In the genomic region with DNA sequence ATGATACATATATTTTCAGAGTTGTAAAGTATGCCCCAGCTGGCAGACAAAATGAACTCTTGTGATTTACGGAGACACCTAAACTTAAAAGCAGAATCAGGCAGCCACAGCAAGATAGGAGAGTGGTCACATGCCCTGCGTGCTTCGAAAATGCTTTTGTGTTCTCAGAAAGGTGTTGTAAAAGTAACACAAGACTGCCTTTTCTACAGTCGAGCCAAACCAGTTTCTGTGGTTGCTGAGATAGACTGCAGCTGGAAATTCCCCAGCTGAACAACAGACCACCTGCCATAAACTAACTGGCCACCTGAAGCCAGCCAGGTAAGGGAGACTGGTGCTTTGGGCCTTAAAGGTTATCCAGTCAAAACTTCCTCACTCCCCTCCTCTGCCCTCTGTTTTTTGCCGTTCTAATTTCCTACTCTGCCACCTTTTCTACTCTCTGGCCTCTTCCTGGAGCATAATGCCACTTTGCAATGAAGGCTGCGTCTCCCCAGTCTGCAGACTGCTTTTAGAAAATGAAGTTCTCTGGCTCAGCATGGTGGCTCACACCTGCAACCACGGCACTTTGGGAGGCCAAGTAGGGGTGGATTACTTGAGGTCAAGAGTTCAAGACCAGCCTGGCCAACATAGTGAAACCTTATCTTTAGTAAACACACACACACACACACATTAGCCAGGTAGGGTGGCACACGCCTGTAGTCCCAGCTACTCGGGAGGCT, we compare ENCODE assay signal across 17 cellular contexts.
"Had no signal": no experiment of that assay in that cellular context is flagged by ENCODE, and none has a peak within 500 bp of the region (broad histone marks: within the 10 kb centered on the region; RNA-seq: fewer than 3 reads in every experiment).

No MANE protein-coding gene starts in this region.

- H3K9me3 ChIP-seq: left lung, tibial artery, uterus had no signal

- H3K4me1 ChIP-seq: heart right ventricle, left lung, tibial artery, uterus had no signal

- H3K27me3 ChIP-seq: brain microvascular endothelial cell, heart right ventricle, left lung, tibial artery, uterus had no signal

- H3K27ac Mint-ChIP-seq: naive thymus-derived CD4-positive, alpha-beta T cell; stimulated activated memory B cell treated with anti-CD40 and anti-IgM and Interleukin-4, amounts not matched to agents 10 μg/mL and 1 μg/mL and 100 μg/mL, for 72 hours had no signal

- H3K27me3 Mint-ChIP-seq: naive thymus-derived CD4-positive, alpha-beta T cell; stimulated activated memory B cell treated with anti-CD40 and anti-IgM and Interleukin-4, amounts not matched to agents 10 μg/mL and 1 μg/mL and 100 μg/mL, for 72 hours had no signal

- H3K4me3 Mint-ChIP-seq: naive thymus-derived CD4-positive, alpha-beta T cell; stimulated activated memory B cell treated with anti-CD40 and anti-IgM and Interleukin-4, amounts not matched to agents 10 μg/mL and 1 μg/mL and 100 μg/mL, for 72 hours had no signal

- DNase-seq: activated CD4-positive, alpha-beta T cell treated with anti-CD3 and anti-CD28 coated beads, Interleukin-2, amount 50 U/mL, for 1 hour; activated CD8-positive, alpha-beta memory T cell treated with anti-CD3 and anti-CD28 coated beads for 24 hours; activated naive CD4-positive, alpha-beta T cell; anterior cingulate cortex; brain microvascular endothelial cell; effector CD8-positive, alpha-beta T cell; heart right ventricle; left lung; mucosa of descending colon; naive thymus-derived CD4-positive, alpha-beta T cell; stimulated activated CD4-positive, alpha-beta T cell treated with anti-CD3 and anti-CD28 coated beads, Interleukin-2, amount 100 ng/mL, for 48 hours; T-helper 9 cell; tibial artery; uterus had no signal

- H3K27ac ChIP-seq: brain microvascular endothelial cell, epithelial cell of prostate, heart right ventricle, left lung, tibial artery, uterus had no signal

- H3K4me1 Mint-ChIP-seq: naive thymus-derived CD4-positive, alpha-beta T cell; stimulated activated memory B cell treated with anti-CD40 and anti-IgM and Interleukin-4, amounts not matched to agents 10 μg/mL and 1 μg/mL and 100 μg/mL, for 72 hours had no signal

- H3K36me3 ChIP-seq: brain microvascular endothelial cell, heart right ventricle, left lung, tibial artery, uterus had no signal

- ATAC-seq: activated CD4-positive, CD25-positive, alpha-beta regulatory T cell treated with anti-CD3 and anti-CD28 coated beads, Interleukin-2, amount 50 U/mL, for 24 hours; heart right ventricle; left lung; mucosa of descending colon; naive thymus-derived CD4-positive, alpha-beta T cell; stimulated activated memory B cell treated with anti-CD40 and anti-IgM and Interleukin-4, amounts not matched to agents 10 μg/mL and 1 μg/mL and 100 μg/mL, for 72 hours had no signal

- H3K36me3 Mint-ChIP-seq: naive thymus-derived CD4-positive, alpha-beta T cell; stimulated activated memory B cell treated with anti-CD40 and anti-IgM and Interleukin-4, amounts not matched to agents 10 μg/mL and 1 μg/mL and 100 μg/mL, for 72 hours had no signal

- H3K4me3 ChIP-seq: heart right ventricle, left lung, mucosa of descending colon, tibial artery, uterus had no signal
